In genomic region chr9:112969730-112970129, GRCh38 we compare ENCODE assay signal across 1 cellular context.
TF ChIP-seq lines count a peak whose summit lies in the region.

No MANE protein-coding gene starts in this region.

TF ChIP-seq in GM23338, 12 proteins besides CTCF, POLR2A, EP300 and RAD21:
- TF ChIP-seq ZNF462 (CRISPR knock-in tag; IDR thresholded peaks at IDR 0.05) = no peak
- TF ChIP-seq JUNB (IDR thresholded peaks at IDR 0.05; ENCODE audit: unreplicated experiment) = no peak
- no peak for TF ChIP-seq EZH2 (IDR thresholded peaks at IDR 0.05; ENCODE audit: low read depth, unreplicated experiment)
- no peak for TF ChIP-seq ZNF114 (CRISPR knock-in tag; IDR thresholded peaks at IDR 0.05)
- TF ChIP-seq NANOG (IDR thresholded peaks at IDR 0.05; ENCODE audit: borderline replicate concordance) = no peak
- no peak for TF ChIP-seq ZNF331 (CRISPR knock-in tag; IDR thresholded peaks at IDR 0.05; ENCODE audit: low read depth)
- TF ChIP-seq STAT1 (IDR thresholded peaks at IDR 0.05; ENCODE audit: unreplicated experiment) = no peak
- TF ChIP-seq, protein P1, sequence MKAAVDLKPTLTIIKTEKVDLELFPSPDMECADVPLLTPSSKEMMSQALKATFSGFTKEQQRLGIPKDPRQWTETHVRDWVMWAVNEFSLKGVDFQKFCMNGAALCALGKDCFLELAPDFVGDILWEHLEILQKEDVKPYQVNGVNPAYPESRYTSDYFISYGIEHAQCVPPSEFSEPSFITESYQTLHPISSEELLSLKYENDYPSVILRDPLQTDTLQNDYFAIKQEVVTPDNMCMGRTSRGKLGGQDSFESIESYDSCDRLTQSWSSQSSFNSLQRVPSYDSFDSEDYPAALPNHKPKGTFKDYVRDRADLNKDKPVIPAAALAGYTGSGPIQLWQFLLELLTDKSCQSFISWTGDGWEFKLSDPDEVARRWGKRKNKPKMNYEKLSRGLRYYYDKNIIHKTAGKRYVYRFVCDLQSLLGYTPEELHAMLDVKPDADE (IDR thresholded peaks at IDR 0.05) = no peak
- no peak for TF ChIP-seq REST (IDR thresholded peaks at IDR 0.05; ENCODE audit: unreplicated experiment)
- no peak for TF ChIP-seq EZH2phosphoT487 (IDR thresholded peaks at IDR 0.05; ENCODE audit: unreplicated experiment)
- TF ChIP-seq POLR2AphosphoS5 (IDR thresholded peaks at IDR 0.05; ENCODE audit: low read depth) = no peak
- TF ChIP-seq CREB1 (CRISPR knock-in tag; IDR thresholded peaks at IDR 0.05; ENCODE audit: low read depth) = no peak
